Comparison of ENCODE assay signal across 25 cellular contexts in the genomic region with DNA sequence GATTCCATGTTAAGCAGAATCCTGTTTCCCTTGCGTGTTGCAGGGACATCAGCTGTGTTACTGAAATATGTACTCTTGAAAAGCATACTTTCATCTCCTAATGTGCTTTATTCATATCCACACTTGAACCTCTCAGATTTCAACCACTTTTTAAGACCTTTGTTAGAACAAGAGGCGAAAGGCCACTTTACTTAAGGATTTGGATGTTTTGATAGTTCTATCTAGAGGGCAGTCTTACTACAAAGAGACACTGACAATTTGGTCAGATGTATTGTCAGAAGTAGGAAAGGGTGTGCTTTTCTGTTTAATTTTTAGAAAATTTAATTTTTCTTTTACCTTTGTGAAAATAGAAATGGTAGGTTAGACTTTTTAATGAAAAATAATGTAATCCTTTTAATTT.
DNase-seq lines count a peak whose midpoint lies in the region; TF ChIP-seq lines count a peak whose summit lies in the region.
"Had no signal": no experiment of that assay in that cellular context is flagged by ENCODE, and none has a peak within 500 bp of the region (broad histone marks: within the 10 kb centered on the region; RNA-seq: fewer than 3 reads in every experiment).

No MANE protein-coding gene starts in this region.

- no peaks in the 10 kb centered on the region for H3K4me1 Mint-ChIP-seq in MCF 10A (ENCODE audit: insufficient read depth, unreplicated experiment)
- H3K4me1 Mint-ChIP-seq: B cell had no signal

- no peak overlapping the region for H3K14ac ChIP-seq in neuronal stem cell (ENCODE audit: low read length)

- intact Hi-C loops in MCF 10A (cut with micrococcal nuclease) (no loop called here), breast epithelium (cut with DNase I; ENCODE audit: low total_unique reads) (no loop called here)

- no CpG with 5 or more reads among the region's 2 CpGs for whole genome bisulfite sequencing in neuronal stem cell (ENCODE audit: extremely low coverage in 2 of 2, insufficient read length in 2 of 2, insufficient replicate concordance in 1 of 2), 2 donors

- H3K9me3 Mint-ChIP-seq in MCF 10A (ENCODE audit: unreplicated experiment), result no peaks in the 10 kb centered on the region
- H3K9me3 Mint-ChIP-seq: CD8-positive, alpha-beta T cell had no signal

- H4K8ac ChIP-seq in neuronal stem cell (ENCODE audit: low read depth, low read length), result no peak overlapping the region

- DNase-seq in NCI-H2107 treated with DMSO at 0.1 percent for 48 hours (lab: John Stamatoyannopoulos, UW; ENCODE audit: unreplicated experiment) (peak; percentile 57), NCI-H2107 (lab: John Stamatoyannopoulos, UW) (no peak), globus pallidus (ENCODE audit: low spot score) (peak; percentile 42), neuronal stem cell (ENCODE audit: low spot score) (no peak), MCF 10A (ENCODE audit: unreplicated experiment) (no peak), cerebellum (ENCODE audit: low spot score) (no peak), breast epithelium (ENCODE audit: low spot score in 2 of 2) (no peak)
- no peak for DNase-seq in NK-92 treated with Interleukin-12 subunit alpha and Interleukin-12 subunit beta, amount 100 ng/mL, for 24 hours (lab: John Stamatoyannopoulos, UW)
- DNase-seq: CD8-positive, alpha-beta T cell; DMS79 treated with DMSO at 0.1 percent for 48 hours; GF-D8; GOT3; HCEC 1CT; IMR-90; KG1; MM.1S; NCI-H1694; NCI-H2029 treated with DMSO at 0.1 percent for 48 hours; NCI-H524 treated with DMSO at 0.1 percent for 48 hours; NCI-H774; RPMI8226; SHP77 had no signal

- no peaks in the 10 kb centered on the region for H3K79me1 ChIP-seq in neuronal stem cell (ENCODE audit: low read depth, low read length)

- no peak for TF ChIP-seq POLR2A in breast epithelium (IDR thresholded peaks at IDR 0.05)

- no peak overlapping the region for H2BK5ac ChIP-seq in neuronal stem cell (ENCODE audit: low read length)

- H3K36me3 ChIP-seq in neuronal stem cell (replicated peaks in 1 of 2; ENCODE audit: control insufficient read depth in 2 of 2, insufficient read depth in 2 of 2, low read length in 2 of 2) (no peaks in the 10 kb centered on the region), breast epithelium (no peaks in the 10 kb centered on the region)

- H2BK120ac ChIP-seq in neuronal stem cell (ENCODE audit: low read depth, low read length), result no peak overlapping the region

- H3K4ac ChIP-seq in neuronal stem cell (ENCODE audit: low read length), result no peak overlapping the region

- H3K9me3 ChIP-seq in neuronal stem cell (replicated peaks in 1 of 2; ENCODE audit: control insufficient read depth in 2 of 2, insufficient read depth in 1 of 2, low read depth in 1 of 2, low read length in 2 of 2), result peaks cover 0 to 5% of the 10 kb centered on the region in 2 donors
- H3K9me3 ChIP-seq in breast epithelium, result no peaks in the 10 kb centered on the region

- H3K23ac ChIP-seq in neuronal stem cell (ENCODE audit: low read depth, low read length, poor library complexity), result no peak overlapping the region

- no peaks in the 10 kb centered on the region for H3K36me3 Mint-ChIP-seq in MCF 10A (ENCODE audit: insufficient read depth, unreplicated experiment)
- H3K36me3 Mint-ChIP-seq: CD8-positive, alpha-beta T cell had no signal

- no peak overlapping the region for H3K4me2 ChIP-seq in neuronal stem cell (ENCODE audit: insufficient read depth, low read length, poor library complexity, severe bottlenecking)

- H4K91ac ChIP-seq in neuronal stem cell (ENCODE audit: low read depth, low read length, poor library complexity), result no peak overlapping the region

- no TSS peak for BruUV-seq in MCF 10A (replicated peaks; lab: Mats Ljungman, UMichigan)

- H3K4me1 ChIP-seq in neuronal stem cell (ENCODE audit: control insufficient read depth in 2 of 2, insufficient read depth in 1 of 2, low read depth in 1 of 2, low read length in 2 of 2) (peaks cover 2 to 11% of the 10 kb centered on the region in 2 donors), breast epithelium (no peaks in the 10 kb centered on the region)

- TF ChIP-seq CTCF in MCF 10A (IDR thresholded peaks at IDR 0.05; ENCODE audit: unreplicated experiment), result no peak
- TF ChIP-seq CTCF in breast epithelium (IDR thresholded peaks at IDR 0.05), result no peak

- no peak overlapping the region for H2BK15ac ChIP-seq in neuronal stem cell (ENCODE audit: low read length)

- CTCF ChIA-PET in MCF 10A (lab: Yijun Ruan, JAX), result no interaction called here

- no peak overlapping the region for H3K9ac ChIP-seq in neuronal stem cell (ENCODE audit: low read depth, low read length, poor library complexity)

- POLR2A ChIA-PET in MCF 10A (lab: Yijun Ruan, JAX), result no interaction called here

- no peaks in the 10 kb centered on the region for H3K27me3 ChIP-seq in neuronal stem cell (ENCODE audit: control insufficient read depth in 3 of 3, insufficient read depth in 3 of 3, low read depth in 1 of 3, low read length in 3 of 3)
- no peaks in the 10 kb centered on the region for H3K27me3 ChIP-seq in breast epithelium

- H2BK12ac ChIP-seq in neuronal stem cell (ENCODE audit: low read length), result no peak overlapping the region

- peak overlapping the region; percentile 6 for H2AFZ ChIP-seq in neuronal stem cell (ENCODE audit: low read length)

- no peak overlapping the region for H3K27ac Mint-ChIP-seq in MCF 10A (ENCODE audit: low read depth, unreplicated experiment)
- H3K27ac Mint-ChIP-seq: B cell; CD8-positive, alpha-beta T cell had no signal

- H3K27me3 Mint-ChIP-seq in MCF 10A (ENCODE audit: insufficient read depth, unreplicated experiment), result no peaks in the 10 kb centered on the region
- H3K27me3 Mint-ChIP-seq: B cell had no signal

- H3K27ac ChIP-seq in neuronal stem cell (replicated peaks; ENCODE audit: low read length), result no peak overlapping the region
- no peak overlapping the region for H3K27ac ChIP-seq in breast epithelium
- H3K27ac ChIP-seq: 22Rv1, C4-2B had no signal

- no peak overlapping the region for H3K4me3 ChIP-seq in neuronal stem cell (ENCODE audit: low read length in 2 of 2)
- no peak overlapping the region for H3K4me3 ChIP-seq in breast epithelium

- H2AK5ac ChIP-seq in neuronal stem cell (ENCODE audit: low read depth, low read length), result no peak overlapping the region

- no peak overlapping the region for H3K4me3 Mint-ChIP-seq in MCF 10A (ENCODE audit: unreplicated experiment)
- H3K4me3 Mint-ChIP-seq: B cell; CD8-positive, alpha-beta T cell had no signal

- H3K18ac ChIP-seq in neuronal stem cell (ENCODE audit: low read length), result no peak overlapping the region

Comparison
In these comparisons a context has a peak if more than half of its experiments do, and no peak if none do; other contexts are left out.
1. DNase-seq: peak in NCI-H2107 treated with DMSO at 0.1 percent for 48 hours (single experiment) and globus pallidus (single experiment); none in NCI-H2107 (single experiment), neuronal stem cell (single experiment), MCF 10A (single experiment), NK-92 treated with Interleukin-12 subunit alpha and Interleukin-12 subunit beta, amount 100 ng/mL, for 24 hours (single experiment), cerebellum (single experiment) and breast epithelium (0 of 2).